1 cellular context compared by ENCODE assay signal in the genomic region with DNA sequence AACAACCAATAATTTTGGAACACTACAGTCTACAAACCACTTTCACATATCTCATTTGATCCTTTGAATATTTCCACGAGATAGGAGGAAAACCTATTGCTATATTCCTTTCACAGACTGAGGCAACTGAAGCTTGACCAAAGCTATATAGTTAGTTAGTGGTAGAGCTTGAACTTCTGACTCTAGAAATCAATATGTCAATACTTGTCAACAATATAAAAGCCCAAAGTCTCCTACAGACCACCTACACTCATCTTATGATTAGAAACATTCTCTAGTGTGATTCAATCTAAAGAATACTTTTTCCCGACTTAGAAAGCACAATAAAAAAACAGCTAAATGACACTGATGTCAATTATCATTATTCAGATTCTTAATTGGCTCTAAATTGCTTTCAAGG.
TF ChIP-seq lines count a peak whose summit lies in the region.

No MANE protein-coding gene starts in this region.

TF ChIP-seq in GM23338, 12 proteins besides CTCF, POLR2A, EP300 and RAD21 (continued from another document):
- no peak for TF ChIP-seq ZNF462 (CRISPR knock-in tag; IDR thresholded peaks at IDR 0.05)
- TF ChIP-seq JUNB (IDR thresholded peaks at IDR 0.05; ENCODE audit: unreplicated experiment) = no peak
- no peak for TF ChIP-seq CREB1 (CRISPR knock-in tag; IDR thresholded peaks at IDR 0.05; ENCODE audit: low read depth)
